Comparison of ENCODE assay signal across 1 cellular context in the genomic region with DNA sequence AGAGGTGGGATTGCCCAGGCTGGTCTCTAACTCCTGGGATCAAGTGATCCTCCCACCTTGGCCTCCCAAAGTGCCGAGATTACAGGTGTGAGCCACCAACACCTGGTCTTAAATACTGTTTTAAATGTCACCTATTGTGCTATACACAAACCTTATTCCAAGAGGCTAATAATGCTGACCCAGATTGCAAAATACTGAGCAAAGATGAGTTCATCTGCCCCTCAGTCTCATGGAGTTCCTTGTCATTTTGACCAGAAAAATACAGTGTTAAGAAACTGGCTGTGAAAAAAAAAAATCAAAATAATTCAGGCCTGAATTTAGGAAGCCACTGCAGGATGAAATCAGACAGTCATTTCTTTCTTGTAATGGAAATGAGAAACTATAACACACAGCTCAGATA.
A peak's percentile ranks its signal among the peaks of the same experiment; 100 is the strongest.
TF ChIP-seq lines count a peak whose summit lies in the region.

No MANE protein-coding gene starts in this region.

TF ChIP-seq in HepG2, 621 proteins besides CTCF, POLR2A, EP300 and RAD21:
- TF ChIP-seq RBM22 (optimal IDR thresholded peaks at IDR 0.05; ENCODE audit: low read length) (peak; percentile 33), CEBPG (CRISPR knock-in tag; IDR thresholded peaks at IDR 0.05) (0 out of 2 replicates have a peak, but pooled peaks have one; percentile 16), NCOA5 (CRISPR knock-in tag; IDR thresholded peaks at IDR 0.05) (no peak), PTBP1 (IDR thresholded peaks at IDR 0.05; ENCODE audit: low read depth, low read length, poor library complexity, severe bottlenecking) (no peak), MAFF (IDR thresholded peaks at IDR 0.05; ENCODE audit: low read depth, low read length) (no peak)
